In genomic region chr19:55418185-55418584, GRCh38 we compare ENCODE assay signal across 9 cellular contexts. TPM values are rescaled to one million over a fixed set of nuclear protein-coding genes. Genes with fewer than 3 reads are reported as not detected.
DNase-seq lines count a peak whose midpoint lies in the region; ATAC-seq, FAIRE-seq and TF ChIP-seq lines count a peak whose summit lies in the region.
"Had no signal": no experiment of that assay in that cellular context is flagged by ENCODE, and none has a peak within 500 bp of the region (broad histone marks: within the 10 kb centered on the region; RNA-seq: fewer than 3 reads in every experiment).

No MANE protein-coding gene starts in this region.

- H3K79me2 ChIP-seq in HepG2 (ENCODE audit: insufficient read depth, low read length) = no peaks in the 10 kb centered on the region

- 12% methylated on average over 5 of the region's 7 CpGs for WGBS in HepG2 (ENCODE audit: low lambda C conversion rate)

- H3K4me3 ChIP-seq in WERI-Rb-1 (ENCODE audit: low read depth, low read length) (no peak overlapping the region), choroid plexus epithelial cell (ENCODE audit: low read depth, low read length) (no peak overlapping the region), HepG2 (replicated peaks in 1 of 3; ENCODE audit: insufficient read depth in 1 of 3, low read depth in 2 of 3, low read length in 3 of 3) (no peak overlapping the region)

- H3K9me3 ChIP-seq in WERI-Rb-1 (ENCODE audit: severe bottlenecking) (no peaks in the 10 kb centered on the region), HepG2 (ENCODE audit: low read length) (no peaks in the 10 kb centered on the region)

- H3K27me3 ChIP-seq in WERI-Rb-1 (ENCODE audit: insufficient read depth, low read depth, severe bottlenecking) = no peaks in the 10 kb centered on the region
- H3K27me3 ChIP-seq in HepG2 (ENCODE audit: control insufficient read depth in 1 of 2, insufficient read depth in 2 of 2, low read length in 2 of 2) = peaks cover 0 to 11% of the 10 kb centered on the region in 2 experiments; a peak in 1 of 5 replicates

- intact Hi-C loops in Right ventricle myocardium inferior (cut with DNase I) (loop anchor here (2.0 to 10.0 kb wide), 2 partner anchors 113 to 277 kb away; no protein-coding TSS in a partner anchor), cardiac septum (cut with DNase I) (loop anchor here (10.0 kb wide), 1 partner anchor 113 kb away; no protein-coding TSS in a partner anchor), HepG2 (cut with micrococcal nuclease; ENCODE audit: unreplicated experiment) (loop anchor here (1.0 to 5.0 kb wide), 3 partner anchors 126 to 276 kb away; no protein-coding TSS in a partner anchor)

- TF ChIP-seq POLR2A in HepG2 (IDR thresholded peaks at IDR 0.05; ENCODE audit: insufficient read depth in 1 of 2, low read depth in 2 of 2, low read length in 2 of 2) = no peak

- H4K20me1 ChIP-seq in HepG2 (ENCODE audit: insufficient read depth, low read length) = no peaks in the 10 kb centered on the region

- peaks cover 10% of the 10 kb centered on the region for H3K4me1 ChIP-seq in HepG2 (ENCODE audit: insufficient read depth, low read length)

- POLR2A ChIA-PET in HepG2 (lab: Yijun Ruan, JAX) = interaction anchor here (1.0 to 1.7 kb wide), 3 partner anchors 11 to 212 kb away, joined by 3 to 8 read pairs (median 3); partner anchors contain the start of gene UBE2S

- H3K27ac ChIP-seq in WERI-Rb-1 (no peak overlapping the region), HepG2 (ENCODE audit: extremely low read length, insufficient read depth, low read length) (no peak overlapping the region)

- H2AFZ ChIP-seq in HepG2 (ENCODE audit: low read length) = no peak overlapping the region

- no peaks in the 10 kb centered on the region for H3K9me3 Mint-ChIP-seq in stimulated activated effector memory CD8-positive, alpha-beta T cell treated with anti-CD3 and anti-CD28 coated beads, Interleukin-12 subunit alpha, Interleukin-12 subunit beta, amount 100 ng/mL, for 72 hours

- no peak overlapping the region for H3K4me3 Mint-ChIP-seq in stimulated activated effector memory CD8-positive, alpha-beta T cell treated with anti-CD3 and anti-CD28 coated beads, Interleukin-12 subunit alpha, Interleukin-12 subunit beta, amount 100 ng/mL, for 72 hours

- in situ Hi-C loops in HepG2 (cut with HindIII; ENCODE audit: extremely low pct_ligation_motif_present, low pct_unique_long_range_greater_than_20kb) = loop anchor here (5.0 kb wide), 2 partner anchors 116 to 201 kb away; no protein-coding TSS in a partner anchor

- FAIRE-seq in HepG2 (lab: Jason Lieb, UNC) = peak; percentile 68

- H3K36me3 Mint-ChIP-seq in stimulated activated effector memory CD8-positive, alpha-beta T cell treated with anti-CD3 and anti-CD28 coated beads, Interleukin-12 subunit alpha, Interleukin-12 subunit beta, amount 100 ng/mL, for 72 hours = no peaks in the 10 kb centered on the region

- H3K36me3 ChIP-seq in WERI-Rb-1 (no peaks in the 10 kb centered on the region), HepG2 (replicated peaks in 1 of 2; ENCODE audit: control insufficient read depth in 1 of 2, insufficient read depth in 2 of 2, low read length in 2 of 2) (no peaks in the 10 kb centered on the region)

- no peak overlapping the region for H3K9ac ChIP-seq in HepG2 (ENCODE audit: insufficient read depth, low read depth, low read length)

- H3K4me1 Mint-ChIP-seq in stimulated activated effector memory CD8-positive, alpha-beta T cell treated with anti-CD3 and anti-CD28 coated beads, Interleukin-12 subunit alpha, Interleukin-12 subunit beta, amount 100 ng/mL, for 72 hours = peaks cover 6% of the 10 kb centered on the region

- H3K4me2 ChIP-seq in HepG2 (ENCODE audit: low read depth, low read length) = 0 out of 2 replicates have a peak overlapping the region, but pooled peaks have one; percentile 1

- TF ChIP-seq CTCF in WERI-Rb-1 (IDR thresholded peaks at IDR 0.05; ENCODE audit: low read depth, low read length) (peak; percentile 53), choroid plexus epithelial cell (conservative IDR thresholded peaks at IDR 0.05; ENCODE audit: low read depth, low read length) (peak; percentile 91), HepG2 (CRISPR knock-in tag; IDR thresholded peaks at IDR 0.05) (peak; percentile 93)

- TF ChIP-seq RAD21 in HepG2 (CRISPR knock-in tag; IDR thresholded peaks at IDR 0.05) = peak; percentile 84

- peak; percentile 88 for ATAC-seq in Right ventricle myocardium inferior
- peak; percentile 92 for ATAC-seq in HepG2
- peak; percentile 80 for ATAC-seq in stimulated activated effector memory CD8-positive, alpha-beta T cell treated with anti-CD3 and anti-CD28 coated beads, Interleukin-12 subunit alpha, Interleukin-12 subunit beta, amount 100 ng/mL, for 72 hours
- no peak for ATAC-seq in GM21515 (IDR thresholded peaks at IDR 0.05; ENCODE audit: unreplicated experiment)

- CTCF ChIA-PET in HepG2 (lab: Yijun Ruan, JAX; ENCODE audit: low intra/inter-chr PET ratio, low total read pairs) = interaction anchor here (1.6 to 2.7 kb wide), 5 partner anchors 85 to 277 kb away, joined by 3 to 23 read pairs (median 9); no protein-coding TSS in a partner anchor

- BruUV-seq in HepG2 (replicated peaks; lab: Mats Ljungman, UMichigan) = no TSS peak

- TF ChIP-seq EP300 in HepG2 (IDR thresholded peaks at IDR 0.05; ENCODE audit: low read depth in 2 of 2, low read length in 2 of 2) (no peak), HepG2 (CRISPR knock-in tag; IDR thresholded peaks at IDR 0.05; ENCODE audit: borderline replicate concordance) (no peak)

- DNase-seq in Right ventricle myocardium inferior (ENCODE audit: missing footprints) = no peak
- no peak for DNase-seq in cardiac septum (ENCODE audit: low spot score)
- peak; percentile 3 for DNase-seq in NCI-H2029 treated with DMSO at 0.1 percent for 48 hours (lab: John Stamatoyannopoulos, UW)
- DNase-seq in WERI-Rb-1 = peak; percentile 75
- DNase-seq in choroid plexus epithelial cell (ENCODE audit: low read depth) = peak; percentile 92
- DNase-seq in HepG2 (ENCODE audit: low spot score) = peak; percentile 70
- DNase-seq in stimulated activated effector memory CD8-positive, alpha-beta T cell treated with anti-CD3 and anti-CD28 coated beads, Interleukin-12 subunit alpha, Interleukin-12 subunit beta, amount 100 ng/mL, for 72 hours (ENCODE audit: low spot score in 2 of 2) = peak; percentile 29 to 67

- no peak overlapping the region for H3K27ac Mint-ChIP-seq in stimulated activated effector memory CD8-positive, alpha-beta T cell treated with anti-CD3 and anti-CD28 coated beads, Interleukin-12 subunit alpha, Interleukin-12 subunit beta, amount 100 ng/mL, for 72 hours

RNA-seq across cellular contexts. Expression of gene UBE2S, which starts 10.6 kb away (rescaled TPM):
- total RNA-seq in Right ventricle myocardium inferior (31.2 TPM), cardiac septum (28.4 TPM), HepG2 (2016; rRNA removed; fragmentation: Illumina TruSeq; extraction: Trizol) (29.5 and 39.3 TPM in 2 replicates)
- 24.2 and 26.4 TPM in 2 replicates for total RNA-seq in HepG2 (2016; cell fraction: cytosol; rRNA removed; fragmentation: Illumina TruSeq; extraction: Trizol; ENCODE audit: low read depth)
- total RNA-seq in HepG2 (2016; cell fraction: insoluble cytoplasmic fraction; rRNA removed; fragmentation: Illumina TruSeq; extraction: Trizol) = 27.5 and 32.8 TPM in 2 replicates
- 46.3 and 52.3 TPM in 2 replicates for total RNA-seq in HepG2 (2016; cell fraction: membrane; rRNA removed; fragmentation: Illumina TruSeq; extraction: Trizol)
- 8.8 and 13.3 TPM in 2 replicates for total RNA-seq in HepG2 (2016; cell fraction: nucleus; rRNA removed; fragmentation: Illumina TruSeq; extraction: Trizol)
- polyA plus RNA-seq in HepG2 (2011; rRNA removed) = 26.6 and 32.2 TPM in 2 replicates
- 13.5 and 25.5 TPM in 2 replicates for polyA plus RNA-seq in HepG2 (2011; cell fraction: cytosol; rRNA removed)
- polyA plus RNA-seq in HepG2 (2011; cell fraction: nucleus; rRNA removed) = 11.7 and 17.0 TPM in 2 replicates
- polyA plus RNA-seq in HepG2 (2012) = 13.3 and 15.9 TPM in 2 replicates
- 40.7 and 47.0 TPM in 2 replicates for polyA plus RNA-seq in HepG2 (2016; cell fraction: cytosol; fragmentation: Illumina TruSeq; extraction: Trizol; ENCODE audit: low read depth)
- 40.6 and 48.2 TPM in 2 replicates for polyA plus RNA-seq in HepG2 (2016; cell fraction: insoluble cytoplasmic fraction; fragmentation: Illumina TruSeq; extraction: Trizol; ENCODE audit: low read depth)
- polyA plus RNA-seq in HepG2 (2016; cell fraction: membrane; fragmentation: Illumina TruSeq; extraction: Trizol; ENCODE audit: low read depth) = 58.0 and 64.6 TPM in 2 replicates
- 28.6 and 29.6 TPM in 2 replicates for polyA plus RNA-seq in HepG2 (2016; cell fraction: nucleus; fragmentation: Illumina TruSeq; extraction: Trizol; ENCODE audit: insufficient read depth, low read depth)
- polyA minus RNA-seq in HepG2 (2011; rRNA and poly(A)+ RNA removed; ENCODE audit: low replicate concordance) = 27.9 and 372 TPM in 2 replicates
- 21.6 and 27.8 TPM in 2 replicates for polyA minus RNA-seq in HepG2 (2011; cell fraction: cytosol; rRNA and poly(A)+ RNA removed)
- polyA minus RNA-seq in HepG2 (2011; cell fraction: nucleus; rRNA and poly(A)+ RNA removed) = 11.3 and 12.2 TPM in 2 replicates

RNA-seq across cellular contexts. Expression of gene SHISA7, which starts 24.9 kb away (rescaled TPM):
- not detected for total RNA-seq in Right ventricle myocardium inferior
- total RNA-seq in cardiac septum = not detected
- total RNA-seq in HepG2 (2016; rRNA removed; fragmentation: Illumina TruSeq; extraction: Trizol) = not detected in 2 replicates
- total RNA-seq in HepG2 (2016; cell fraction: cytosol; rRNA removed; fragmentation: Illumina TruSeq; extraction: Trizol; ENCODE audit: low read depth) = not detected in 2 replicates
- total RNA-seq in HepG2 (2016; cell fraction: insoluble cytoplasmic fraction; rRNA removed; fragmentation: Illumina TruSeq; extraction: Trizol) = not detected in 2 replicates
- not detected in 2 replicates for total RNA-seq in HepG2 (2016; cell fraction: membrane; rRNA removed; fragmentation: Illumina TruSeq; extraction: Trizol)
- not detected in 2 replicates for total RNA-seq in HepG2 (2016; cell fraction: nucleus; rRNA removed; fragmentation: Illumina TruSeq; extraction: Trizol)
- not detected in 2 replicates for polyA plus RNA-seq in HepG2 (2011; rRNA removed)
- not detected in 2 replicates for polyA plus RNA-seq in HepG2 (2011; cell fraction: cytosol; rRNA removed)
- polyA plus RNA-seq in HepG2 (2011; cell fraction: nucleus; rRNA removed) = not detected in 2 replicates
- not detected in 2 replicates for polyA plus RNA-seq in HepG2 (2012)
- not detected in 2 replicates for polyA plus RNA-seq in HepG2 (2016; cell fraction: cytosol; fragmentation: Illumina TruSeq; extraction: Trizol; ENCODE audit: low read depth)
- not detected in 2 replicates for polyA plus RNA-seq in HepG2 (2016; cell fraction: insoluble cytoplasmic fraction; fragmentation: Illumina TruSeq; extraction: Trizol; ENCODE audit: low read depth)
- polyA plus RNA-seq in HepG2 (2016; cell fraction: membrane; fragmentation: Illumina TruSeq; extraction: Trizol; ENCODE audit: low read depth) = not detected in 2 replicates
- polyA plus RNA-seq in HepG2 (2016; cell fraction: nucleus; fragmentation: Illumina TruSeq; extraction: Trizol; ENCODE audit: insufficient read depth, low read depth) = not detected in 2 replicates
- polyA minus RNA-seq in HepG2 (2011; rRNA and poly(A)+ RNA removed; ENCODE audit: low replicate concordance) = 0.05 TPM in 1 of 2 replicates, not detected in the other
- not detected in 2 replicates for polyA minus RNA-seq in HepG2 (2011; cell fraction: cytosol; rRNA and poly(A)+ RNA removed)
- polyA minus RNA-seq in HepG2 (2011; cell fraction: nucleus; rRNA and poly(A)+ RNA removed) = not detected in 2 replicates
- total RNA-seq: skeletal muscle tissue had no signal

RNA-seq across cellular contexts. Expression of gene RPL28, which starts 32.5 kb away (rescaled TPM):
- total RNA-seq in Right ventricle myocardium inferior (664 TPM), cardiac septum (479 TPM), HepG2 (2016; rRNA removed; fragmentation: Illumina TruSeq; extraction: Trizol) (105 and 149 TPM in 2 replicates)
- 153 and 170 TPM in 2 replicates for total RNA-seq in HepG2 (2016; cell fraction: cytosol; rRNA removed; fragmentation: Illumina TruSeq; extraction: Trizol; ENCODE audit: low read depth)
- total RNA-seq in HepG2 (2016; cell fraction: insoluble cytoplasmic fraction; rRNA removed; fragmentation: Illumina TruSeq; extraction: Trizol) = 106 and 135 TPM in 2 replicates
- total RNA-seq in HepG2 (2016; cell fraction: membrane; rRNA removed; fragmentation: Illumina TruSeq; extraction: Trizol) = 327 and 344 TPM in 2 replicates
- 60.8 and 85.5 TPM in 2 replicates for total RNA-seq in HepG2 (2016; cell fraction: nucleus; rRNA removed; fragmentation: Illumina TruSeq; extraction: Trizol)
- polyA plus RNA-seq in HepG2 (2011; rRNA removed) = 420 and 501 TPM in 2 replicates
- polyA plus RNA-seq in HepG2 (2011; cell fraction: cytosol; rRNA removed) = 1,012 and 1,230 TPM in 2 replicates
- polyA plus RNA-seq in HepG2 (2011; cell fraction: nucleus; rRNA removed) = 415 and 421 TPM in 2 replicates
- 1,382 and 1,551 TPM in 2 replicates for polyA plus RNA-seq in HepG2 (2012)
- polyA plus RNA-seq in HepG2 (2016; cell fraction: cytosol; fragmentation: Illumina TruSeq; extraction: Trizol; ENCODE audit: low read depth) = 3,340 and 3,836 TPM in 2 replicates
- 1,089 and 1,394 TPM in 2 replicates for polyA plus RNA-seq in HepG2 (2016; cell fraction: insoluble cytoplasmic fraction; fragmentation: Illumina TruSeq; extraction: Trizol; ENCODE audit: low read depth)
- 4,357 and 4,654 TPM in 2 replicates for polyA plus RNA-seq in HepG2 (2016; cell fraction: membrane; fragmentation: Illumina TruSeq; extraction: Trizol; ENCODE audit: low read depth)
- 818 and 840 TPM in 2 replicates for polyA plus RNA-seq in HepG2 (2016; cell fraction: nucleus; fragmentation: Illumina TruSeq; extraction: Trizol; ENCODE audit: insufficient read depth, low read depth)
- 599 and 837 TPM in 2 replicates for polyA minus RNA-seq in HepG2 (2011; rRNA and poly(A)+ RNA removed; ENCODE audit: low replicate concordance)
- 814 and 829 TPM in 2 replicates for polyA minus RNA-seq in HepG2 (2011; cell fraction: cytosol; rRNA and poly(A)+ RNA removed)
- polyA minus RNA-seq in HepG2 (2011; cell fraction: nucleus; rRNA and poly(A)+ RNA removed) = 93.3 and 130 TPM in 2 replicates

RNA-seq across cellular contexts. Expression of gene TMEM238, which starts 34.1 kb away (rescaled TPM):
- total RNA-seq in Right ventricle myocardium inferior (0.24 TPM), cardiac septum (0.65 TPM), HepG2 (2016; rRNA removed; fragmentation: Illumina TruSeq; extraction: Trizol) (not detected in 2 replicates)
- total RNA-seq in HepG2 (2016; cell fraction: cytosol; rRNA removed; fragmentation: Illumina TruSeq; extraction: Trizol; ENCODE audit: low read depth) = not detected in 2 replicates
- not detected in 2 replicates for total RNA-seq in HepG2 (2016; cell fraction: insoluble cytoplasmic fraction; rRNA removed; fragmentation: Illumina TruSeq; extraction: Trizol)
- total RNA-seq in HepG2 (2016; cell fraction: membrane; rRNA removed; fragmentation: Illumina TruSeq; extraction: Trizol) = 0.25 TPM in 1 of 2 replicates, not detected in the other
- total RNA-seq in HepG2 (2016; cell fraction: nucleus; rRNA removed; fragmentation: Illumina TruSeq; extraction: Trizol) = not detected in 2 replicates
- polyA plus RNA-seq in HepG2 (2011; rRNA removed) = not detected in 2 replicates
- 0.05 and 0.08 TPM in 2 replicates for polyA plus RNA-seq in HepG2 (2011; cell fraction: cytosol; rRNA removed)
- polyA plus RNA-seq in HepG2 (2011; cell fraction: nucleus; rRNA removed) = 0.23 TPM in 1 of 2 replicates, not detected in the other
- polyA plus RNA-seq in HepG2 (2012) = 0.16 TPM in 1 of 2 replicates, not detected in the other
- polyA plus RNA-seq in HepG2 (2016; cell fraction: cytosol; fragmentation: Illumina TruSeq; extraction: Trizol; ENCODE audit: low read depth) = not detected in 2 replicates
- polyA plus RNA-seq in HepG2 (2016; cell fraction: insoluble cytoplasmic fraction; fragmentation: Illumina TruSeq; extraction: Trizol; ENCODE audit: low read depth) = not detected in 2 replicates
- not detected in 2 replicates for polyA plus RNA-seq in HepG2 (2016; cell fraction: membrane; fragmentation: Illumina TruSeq; extraction: Trizol; ENCODE audit: low read depth)
- not detected in 2 replicates for polyA plus RNA-seq in HepG2 (2016; cell fraction: nucleus; fragmentation: Illumina TruSeq; extraction: Trizol; ENCODE audit: insufficient read depth, low read depth)
- polyA minus RNA-seq in HepG2 (2011; rRNA and poly(A)+ RNA removed; ENCODE audit: low replicate concordance) = 0.14 and 1.4 TPM in 2 replicates
- polyA minus RNA-seq in HepG2 (2011; cell fraction: cytosol; rRNA and poly(A)+ RNA removed) = 1.1 TPM in 1 of 2 replicates, not detected in the other
- not detected in 2 replicates for polyA minus RNA-seq in HepG2 (2011; cell fraction: nucleus; rRNA and poly(A)+ RNA removed)
- total RNA-seq: skeletal muscle tissue had no signal

RNA-seq across cellular contexts. Expression of gene TMEM190, which starts 41.6 kb away (rescaled TPM):
- total RNA-seq in Right ventricle myocardium inferior (not detected), cardiac septum (not detected), HepG2 (2016; rRNA removed; fragmentation: Illumina TruSeq; extraction: Trizol) (0.35 TPM in 1 of 2 replicates, not detected in the other)
- total RNA-seq in HepG2 (2016; cell fraction: cytosol; rRNA removed; fragmentation: Illumina TruSeq; extraction: Trizol; ENCODE audit: low read depth) = 0.81 TPM in 1 of 2 replicates, not detected in the other
- 0.37 and 0.43 TPM in 2 replicates for total RNA-seq in HepG2 (2016; cell fraction: insoluble cytoplasmic fraction; rRNA removed; fragmentation: Illumina TruSeq; extraction: Trizol)
- 0.59 and 0.72 TPM in 2 replicates for total RNA-seq in HepG2 (2016; cell fraction: membrane; rRNA removed; fragmentation: Illumina TruSeq; extraction: Trizol)
- total RNA-seq in HepG2 (2016; cell fraction: nucleus; rRNA removed; fragmentation: Illumina TruSeq; extraction: Trizol) = not detected in 2 replicates
- 0.83 and 1.6 TPM in 2 replicates for polyA plus RNA-seq in HepG2 (2011; rRNA removed)
- 1.1 and 1.9 TPM in 2 replicates for polyA plus RNA-seq in HepG2 (2011; cell fraction: cytosol; rRNA removed)
- 3.0 and 3.8 TPM in 2 replicates for polyA plus RNA-seq in HepG2 (2011; cell fraction: nucleus; rRNA removed)
- 1.3 and 1.4 TPM in 2 replicates for polyA plus RNA-seq in HepG2 (2012)
- polyA plus RNA-seq in HepG2 (2016; cell fraction: cytosol; fragmentation: Illumina TruSeq; extraction: Trizol; ENCODE audit: low read depth) = 0.54 and 1.0 TPM in 2 replicates
- 0.67 and 0.95 TPM in 2 replicates for polyA plus RNA-seq in HepG2 (2016; cell fraction: insoluble cytoplasmic fraction; fragmentation: Illumina TruSeq; extraction: Trizol; ENCODE audit: low read depth)
- not detected in 2 replicates for polyA plus RNA-seq in HepG2 (2016; cell fraction: membrane; fragmentation: Illumina TruSeq; extraction: Trizol; ENCODE audit: low read depth)
- polyA plus RNA-seq in HepG2 (2016; cell fraction: nucleus; fragmentation: Illumina TruSeq; extraction: Trizol; ENCODE audit: insufficient read depth, low read depth) = 1.3 TPM in 1 of 2 replicates, not detected in the other
- polyA minus RNA-seq in HepG2 (2011; rRNA and poly(A)+ RNA removed; ENCODE audit: low replicate concordance) = 0.30 TPM in 1 of 2 replicates, not detected in the other
- not detected in 2 replicates for polyA minus RNA-seq in HepG2 (2011; cell fraction: cytosol; rRNA and poly(A)+ RNA removed)
- not detected in 2 replicates for polyA minus RNA-seq in HepG2 (2011; cell fraction: nucleus; rRNA and poly(A)+ RNA removed)
- total RNA-seq: skeletal muscle tissue had no signal

Comparison
In these comparisons a context has a peak if more than half of its experiments do, and no peak if none do; other contexts are left out.
1. DNase-seq: peak in NCI-H2029 treated with DMSO at 0.1 percent for 48 hours (single experiment), WERI-Rb-1 (single experiment), choroid plexus epithelial cell (single experiment), HepG2 (single experiment) and stimulated activated effector memory CD8-positive, alpha-beta T cell treated with anti-CD3 and anti-CD28 coated beads, Interleukin-12 subunit alpha, Interleukin-12 subunit beta, amount 100 ng/mL, for 72 hours (2 of 2); none in Right ventricle myocardium inferior (single experiment) and cardiac septum (single experiment).
2. Peak in every context shown above with its lines, with median percentiles within 50 percentile points of each other: CTCF ChIP-seq.